Comparison of ENCODE assay signal across 27 cellular contexts in the genomic region with DNA sequence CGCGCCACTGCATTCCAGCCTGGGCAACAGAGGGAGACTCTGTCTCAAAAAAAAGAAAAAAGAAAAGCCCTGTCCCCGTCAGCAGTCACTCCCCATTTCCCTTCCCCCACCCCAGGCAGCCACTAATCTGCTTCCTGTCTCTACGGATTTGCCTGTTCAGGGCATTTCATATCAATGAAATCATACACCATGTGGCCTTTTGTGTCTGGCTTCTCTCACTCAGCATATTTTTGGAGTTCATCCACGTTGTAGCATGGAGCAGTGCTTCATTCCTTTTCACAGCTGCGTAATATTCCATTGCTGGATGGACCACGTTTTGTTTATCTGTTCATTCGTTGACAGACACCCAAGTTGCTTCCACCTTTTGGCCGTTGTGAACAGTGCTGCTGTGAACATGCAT. TPM values are rescaled to one million over a fixed set of nuclear protein-coding genes. Genes with fewer than 3 reads are reported as not detected.
DNase-seq lines count a peak whose midpoint lies in the region; ATAC-seq, FAIRE-seq and TF ChIP-seq lines count a peak whose summit lies in the region.
"Had no signal": no experiment of that assay in that cellular context is flagged by ENCODE, and none has a peak within 500 bp of the region (broad histone marks: within the 10 kb centered on the region; RNA-seq: fewer than 3 reads in every experiment).

No MANE protein-coding gene starts in this region.

- intact Hi-C loops in K562 (cut with micrococcal nuclease) (no loop called here), mucosa of descending colon (cut with DNase I, micrococcal nuclease) (no loop called here)

- TF ChIP-seq RAD21 in SK-N-SH (IDR thresholded peaks at IDR 0.05; ENCODE audit: low read length) (no peak), K562 (CRISPR knock-in tag; conservative IDR thresholded peaks at IDR 0.05 in 1 of 2, IDR thresholded peaks at IDR 0.05 in 1 of 2) (no peak)

- TF ChIP-seq POLR2A in K562 (conservative IDR thresholded peaks at IDR 0.05): no peak

- no peaks in the 10 kb centered on the region for H3K36me3 ChIP-seq in SK-N-SH (replicated peaks in 1 of 2; ENCODE audit: control insufficient read depth in 1 of 2, insufficient read depth in 2 of 2, low read length in 1 of 2)
- H3K36me3 ChIP-seq in K562 (ENCODE audit: control insufficient read depth, insufficient read depth, low read length): no peaks in the 10 kb centered on the region
- H3K36me3 ChIP-seq in mucosa of descending colon (ENCODE audit: low read depth): no peaks in the 10 kb centered on the region
- H3K36me3 ChIP-seq: gastroesophageal sphincter, thoracic aorta, vagina had no signal

- BruUV-seq in K562 (replicated peaks; lab: Mats Ljungman, UMichigan): no TSS peak

- no peaks in the 10 kb centered on the region for H3K9me1 ChIP-seq in K562 (ENCODE audit: control insufficient read depth, insufficient read depth, low read length)

- no peaks in the 10 kb centered on the region for H3K9me3 ChIP-seq in SK-N-SH
- peaks cover 4% of the 10 kb centered on the region; the same call in 1 of the 2 replicates for H3K9me3 ChIP-seq in K562 (replicated peaks; ENCODE audit: control insufficient read depth, insufficient read depth, low read depth, low read length)
- H3K9me3 ChIP-seq in mucosa of descending colon: no peaks in the 10 kb centered on the region
- H3K9me3 ChIP-seq: gastroesophageal sphincter, thoracic aorta, vagina had no signal

- in situ Hi-C loops in K562 (cut with MboI): no loop called here

- no peak overlapping the region for H3K27ac ChIP-seq in SK-N-SH (ENCODE audit: low read depth in 2 of 2, low read length in 1 of 2)
- H3K27ac ChIP-seq in K562 (ENCODE audit: extremely low read depth, low read depth, low read length): no peak overlapping the region
- H3K27ac ChIP-seq: 22Rv1, epithelial cell of prostate, RWPE1, vagina had no signal

- no peak for TF ChIP-seq CTCF in SK-N-SH (IDR thresholded peaks at IDR 0.05)
- TF ChIP-seq CTCF in K562 (IDR thresholded peaks at IDR 0.05 in 2 of 3, conservative IDR thresholded peaks at IDR 0.05 in 1 of 3; ENCODE audit: insufficient read depth in 2 of 3, low read depth in 1 of 3, low read length in 3 of 3): no peak
- no peak for TF ChIP-seq CTCF in mucosa of descending colon (IDR thresholded peaks at IDR 0.05)

- ATAC-seq in SK-N-SH treated with all-trans-retinoic acid at 6 μM for 48 hours (no peak), K562 (no peak), HG03520 (IDR thresholded peaks at IDR 0.05; ENCODE audit: unreplicated experiment) (no peak), mucosa of descending colon (no peak)
- ATAC-seq: activated T-helper 17 cell treated with anti-CD3 and anti-CD28 coated beads, Interleukin-2, amount 50 U/mL, for 72 hours; gastroesophageal sphincter; HepG2; left colon; stimulated activated naive CD8-positive, alpha-beta T cell treated with anti-CD3 and anti-CD28 coated beads, Interleukin-15, Interleukin-2, amounts not matched to agents 100 U/mL and 50 U/mL, for 24 hours had no signal

- H3K4me1 ChIP-seq in SK-N-SH (ENCODE audit: control insufficient read depth in 1 of 2, insufficient read depth in 2 of 2, low read depth in 1 of 2, low read length in 1 of 2) (no peaks in the 10 kb centered on the region), K562 (replicated peaks in 1 of 2; ENCODE audit: control insufficient read depth in 2 of 2, insufficient read depth in 2 of 2, low read length in 2 of 2) (peaks cover 2 to 16% of the 10 kb centered on the region in 2 experiments; a peak in 3 of 5 replicates), mucosa of descending colon (ENCODE audit: low read depth) (peaks cover 11% of the 10 kb centered on the region)

- TF ChIP-seq EP300 in SK-N-SH (IDR thresholded peaks at IDR 0.05; ENCODE audit: borderline replicate concordance in 1 of 2, low read depth in 1 of 2, low read length in 1 of 2) (no peak), K562 (IDR thresholded peaks at IDR 0.05; ENCODE audit: low read length) (no peak)

- POLR2A ChIA-PET in SK-N-SH (lab: Yijun Ruan, JAX) (no interaction called here), K562 (lab: Yijun Ruan, JAX) (no interaction called here)

- H2AFZ ChIP-seq in SK-N-SH (ENCODE audit: low read depth): no peak overlapping the region
- H2AFZ ChIP-seq in K562 (ENCODE audit: low read depth, low read length): no peak overlapping the region

- H3K27me3 ChIP-seq in SK-N-SH (ENCODE audit: insufficient read depth): peaks cover 62% of the 10 kb centered on the region
- H3K27me3 ChIP-seq in K562 (ENCODE audit: control insufficient read depth in 2 of 2, insufficient read depth in 2 of 2, low read length in 2 of 2): peaks cover 22 to 45% of the 10 kb centered on the region in 2 experiments; a peak in 3 of 5 replicates
- H3K27me3 ChIP-seq: gastroesophageal sphincter, vagina had no signal

- H3K4me3 ChIP-seq in SK-N-SH (ENCODE audit: low read depth in 2 of 2, low read length in 1 of 2) (no peak overlapping the region), K562 (no peak overlapping the region), mucosa of descending colon (no peak overlapping the region)
- H3K4me3 ChIP-seq: gastroesophageal sphincter, thoracic aorta, vagina had no signal

- H3K9ac ChIP-seq in SK-N-SH (no peak overlapping the region), K562 (ENCODE audit: insufficient read depth in 1 of 2, low read depth in 2 of 2, low read length in 2 of 2) (no peak overlapping the region)

- H3K79me2 ChIP-seq in SK-N-SH (ENCODE audit: insufficient read depth) (no peaks in the 10 kb centered on the region), K562 (ENCODE audit: control insufficient read depth, insufficient read depth, low read length) (no peaks in the 10 kb centered on the region)

- H3F3A ChIP-seq in SK-N-SH (replicated peaks; ENCODE audit: insufficient read depth): peaks cover 3% of the 10 kb centered on the region

- H3K4me2 ChIP-seq in SK-N-SH: no peak overlapping the region
- H3K4me2 ChIP-seq in K562 (ENCODE audit: insufficient read depth, low read length): no peak overlapping the region

- no peak for FAIRE-seq in K562 (lab: Jason Lieb, UNC)
- FAIRE-seq: D721Med, GM12892, HepG2 had no signal

- 39% methylated on average over 9 of the region's 9 CpGs for WGBS in SK-N-SH (ENCODE audit: low lambda C conversion rate)
- 19% methylated on average over 8 of the region's 9 CpGs for WGBS in K562 (ENCODE audit: insufficient coverage, low coverage, missing lambda C conversion rate)

- no peaks in the 10 kb centered on the region for H3K9me2 ChIP-seq in SK-N-SH

- no peaks in the 10 kb centered on the region for H4K20me1 ChIP-seq in SK-N-SH (ENCODE audit: insufficient read depth)
- 0 out of 2 replicates have a peak, but pooled peaks cover 2% of the 10 kb centered on the region for H4K20me1 ChIP-seq in K562 (replicated peaks; ENCODE audit: control insufficient read depth, insufficient read depth, low read length)

- CTCF ChIA-PET in SK-N-SH (lab: Yijun Ruan, JAX) (no interaction called here), K562 (lab: Yijun Ruan, JAX; ENCODE audit: low intra/inter-chr PET ratio) (no interaction called here)

- DNase-seq in SK-N-SH: no peak
- DNase-seq in EL: peak; percentile 39
- DNase-seq in K562 (ENCODE audit: extremely low read depth in 1 of 4, low spot score in 3 of 4): no peak
- DNase-seq in iris pigment epithelial cell (ENCODE audit: low read depth): peak; percentile 36
- no peak for DNase-seq in activated T-cell treated with anti-CD3 and anti-CD28 coated beads for 4 hours
- no peak for DNase-seq in mucosa of descending colon
- DNase-seq: activated CD4-positive, alpha-beta T cell treated with anti-CD3 and anti-CD28 coated beads for 4 hours; activated CD8-positive, alpha-beta memory T cell treated with anti-CD3 and anti-CD28 coated beads, Interleukin-2, amount 50 U/mL, for 48 hours; hippocampal formation; left colon; naive B cell; NCI-H1048; NCI-H1694; nucleus accumbens; stimulated activated naive CD8-positive, alpha-beta T cell treated with anti-CD3 and anti-CD28 coated beads, Interleukin-15, Interleukin-2, amounts not matched to agents 100 U/mL and 50 U/mL, for 24 hours had no signal

TF ChIP-seq in SK-N-SH, 30 proteins besides CTCF, POLR2A, EP300 and RAD21:
- TF ChIP-seq FOXJ3 (CRISPR knock-in tag; IDR thresholded peaks at IDR 0.05) (no peak), TCF12 (IDR thresholded peaks at IDR 0.05) (0 out of 2 replicates have a peak, but pooled peaks have one; percentile 29)

TF ChIP-seq in SK-N-SH treated with all-trans-retinoic acid at 6 μM for 48 hours, 23 proteins besides CTCF, POLR2A, EP300 and RAD21 (continues in another document):
- TF ChIP-seq ZNF565 (CRISPR knock-in tag; conservative IDR thresholded peaks at IDR 0.05; ENCODE audit: low read depth): no peak
- no peak for TF ChIP-seq SNAI2 (CRISPR knock-in tag; IDR thresholded peaks at IDR 0.05)
- no peak for TF ChIP-seq OSR1 (CRISPR knock-in tag; IDR thresholded peaks at IDR 0.05)
- TF ChIP-seq ISL1 (CRISPR knock-in tag; IDR thresholded peaks at IDR 0.05): no peak

RNA-seq across cellular contexts. Expression of a gene that starts 36.1 kb away (rescaled TPM):
- 2.8 and 6.9 TPM in 2 replicates for polyA plus RNA-seq in SK-N-SH (2012; rRNA removed)
- 3.7 and 6.6 TPM in 2 replicates for polyA plus RNA-seq in SK-N-SH (2012; cell fraction: cytosol; rRNA removed)
- polyA plus RNA-seq in SK-N-SH (2012; cell fraction: nucleus; rRNA removed): 18.9 and 48.1 TPM in 2 replicates
- not detected in 2 replicates for total RNA-seq in K562 (2011; cell fraction: chromatin; rRNA removed; ENCODE audit: low replicate concordance)
- total RNA-seq in K562 (2011; cell fraction: nucleolus; rRNA removed): 0.17 and 0.26 TPM in 2 replicates
- total RNA-seq in K562 (2011; cell fraction: nucleoplasm; rRNA removed): not detected in 2 replicates
- total RNA-seq in K562 (2014; rRNA removed): 0.20 TPM in 1 of 2 replicates, not detected in the other
- total RNA-seq in K562 (2014; rRNA removed; fragmentation: Illumina TruSeq; extraction: Trizol): 0.07 TPM in 1 of 2 replicates, not detected in the other
- not detected in 2 replicates for total RNA-seq in K562 (2015; rRNA removed; fragmentation: Illumina TruSeq; extraction: Trizol)
- total RNA-seq in K562 (2021): 0.71 and 1.3 TPM in 2 replicates
- polyA plus RNA-seq in K562 (2011; rRNA removed): not detected in 2 replicates
- 0.04 and 0.22 TPM in 2 replicates for polyA plus RNA-seq in K562 (2011; cell fraction: cytosol; rRNA removed)
- polyA plus RNA-seq in K562 (2011; cell fraction: nucleus; rRNA removed): 0.17 and 0.40 TPM in 2 replicates
- 0.22 and 1.9 TPM in 2 replicates for polyA plus RNA-seq in K562 (2012)
- polyA plus RNA-seq in K562 (2014; fragmentation: Illumina TruSeq; extraction: Trizol): not detected in 2 replicates
- polyA plus RNA-seq in K562 (2014; fragmentation: Nextera tagmentation; extraction: Ambion mirVana): not detected
- 0.19 TPM in 1 of 2 replicates, not detected in the other for polyA plus RNA-seq in K562 (2014; rRNA removed)
- polyA minus RNA-seq in K562 (2011; rRNA and poly(A)+ RNA removed): not detected in 2 replicates
- not detected in 2 replicates for polyA minus RNA-seq in K562 (2011; cell fraction: cytosol; rRNA and poly(A)+ RNA removed)
- not detected in 2 replicates for polyA minus RNA-seq in K562 (2011; cell fraction: nucleus; rRNA and poly(A)+ RNA removed)
- total RNA-seq in mucosa of descending colon: 10 to 100 TPM in 2 of 3 donors, 1 to 10 TPM in 1; 8.1 to 29.5 (median 23.4) TPM
- total RNA-seq: HepG2 had no signal
- polyA plus RNA-seq: HepG2 had no signal

Comparison
In these comparisons a context has a peak if more than half of its experiments do, and no peak if none do; other contexts are left out.
1. DNase-seq: peak in EL (single experiment) and iris pigment epithelial cell (single experiment); none in SK-N-SH (single experiment), K562 (0 of 4), activated T-cell treated with anti-CD3 and anti-CD28 coated beads for 4 hours (single experiment) and mucosa of descending colon (0 of 3).